ENCODE assay signal across 1 cellular context in the genomic region with DNA sequence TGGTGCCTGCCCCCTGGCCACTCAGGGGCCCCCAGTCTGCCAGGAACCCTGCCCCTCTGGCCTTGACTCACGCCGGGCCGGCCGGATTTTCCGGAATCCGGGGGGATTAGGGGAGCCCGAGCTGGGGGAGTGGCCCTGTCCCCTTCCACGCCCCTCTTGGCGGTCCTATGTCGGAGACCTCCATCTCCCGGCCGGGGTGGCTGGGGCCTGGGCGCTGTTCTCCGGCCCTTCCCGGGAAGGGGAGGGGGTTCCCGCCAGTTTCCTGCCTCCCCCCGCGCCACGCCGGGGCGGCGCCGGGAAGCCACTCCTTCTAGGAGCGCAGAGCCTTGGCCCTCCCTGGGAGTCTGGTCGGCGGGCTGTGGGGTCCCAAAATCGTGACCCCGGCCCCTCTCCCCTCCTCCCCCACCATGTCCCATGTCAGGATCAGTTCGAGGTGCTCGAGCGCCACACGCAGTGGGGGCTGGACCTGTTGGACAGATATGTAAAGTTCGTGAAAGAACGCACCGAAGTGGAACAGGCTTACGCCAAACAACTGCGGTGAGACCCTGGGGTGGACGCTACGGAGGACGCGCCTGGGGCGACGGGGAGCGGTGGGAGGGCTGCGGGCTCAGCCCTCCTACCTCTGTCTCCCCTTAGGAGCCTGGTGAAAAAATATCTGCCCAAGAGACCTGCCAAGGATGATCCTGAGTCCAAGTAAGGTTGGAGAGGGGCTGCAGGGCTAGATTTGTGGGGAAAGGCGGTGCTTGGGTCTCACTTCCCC.
TF ChIP-seq lines count a peak whose summit lies in the region.

No MANE protein-coding gene starts in this region.

TF ChIP-seq in HepG2, 621 proteins besides CTCF, POLR2A, EP300 and RAD21 (continued from another document):
- TF ChIP-seq, protein P1, sequence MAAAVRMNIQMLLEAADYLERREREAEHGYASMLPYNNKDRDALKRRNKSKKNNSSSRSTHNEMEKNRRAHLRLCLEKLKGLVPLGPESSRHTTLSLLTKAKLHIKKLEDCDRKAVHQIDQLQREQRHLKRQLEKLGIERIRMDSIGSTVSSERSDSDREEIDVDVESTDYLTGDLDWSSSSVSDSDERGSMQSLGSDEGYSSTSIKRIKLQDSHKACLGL (CRISPR knock-in tag; IDR thresholded peaks at IDR 0.05): peak; percentile 16; the same call in 1 of the 2 replicates
- TF ChIP-seq GFI1 (CRISPR knock-in tag; IDR thresholded peaks at IDR 0.05; ENCODE audit: borderline replicate concordance): no peak
- TF ChIP-seq ZSCAN21 (CRISPR knock-in tag; IDR thresholded peaks at IDR 0.05; ENCODE audit: borderline replicate concordance): no peak; the same call in 1 of the 2 replicates
- 0 out of 2 replicates have a peak, but pooled peaks have one; percentile 30 for TF ChIP-seq IKZF5 (CRISPR knock-in tag; IDR thresholded peaks at IDR 0.05)
- TF ChIP-seq FOXK1 (CRISPR knock-in tag; IDR thresholded peaks at IDR 0.05; ENCODE audit: borderline replicate concordance, low read depth): no peak
- TF ChIP-seq, protein P2, sequence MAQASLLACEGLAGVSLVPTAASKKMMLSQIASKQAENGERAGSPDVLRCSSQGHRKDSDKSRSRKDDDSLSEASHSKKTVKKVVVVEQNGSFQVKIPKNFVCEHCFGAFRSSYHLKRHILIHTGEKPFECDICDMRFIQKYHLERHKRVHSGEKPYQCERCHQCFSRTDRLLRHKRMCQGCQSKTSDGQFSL (CRISPR knock-in tag; IDR thresholded peaks at IDR 0.05): no peak
- TF ChIP-seq, protein P3, sequence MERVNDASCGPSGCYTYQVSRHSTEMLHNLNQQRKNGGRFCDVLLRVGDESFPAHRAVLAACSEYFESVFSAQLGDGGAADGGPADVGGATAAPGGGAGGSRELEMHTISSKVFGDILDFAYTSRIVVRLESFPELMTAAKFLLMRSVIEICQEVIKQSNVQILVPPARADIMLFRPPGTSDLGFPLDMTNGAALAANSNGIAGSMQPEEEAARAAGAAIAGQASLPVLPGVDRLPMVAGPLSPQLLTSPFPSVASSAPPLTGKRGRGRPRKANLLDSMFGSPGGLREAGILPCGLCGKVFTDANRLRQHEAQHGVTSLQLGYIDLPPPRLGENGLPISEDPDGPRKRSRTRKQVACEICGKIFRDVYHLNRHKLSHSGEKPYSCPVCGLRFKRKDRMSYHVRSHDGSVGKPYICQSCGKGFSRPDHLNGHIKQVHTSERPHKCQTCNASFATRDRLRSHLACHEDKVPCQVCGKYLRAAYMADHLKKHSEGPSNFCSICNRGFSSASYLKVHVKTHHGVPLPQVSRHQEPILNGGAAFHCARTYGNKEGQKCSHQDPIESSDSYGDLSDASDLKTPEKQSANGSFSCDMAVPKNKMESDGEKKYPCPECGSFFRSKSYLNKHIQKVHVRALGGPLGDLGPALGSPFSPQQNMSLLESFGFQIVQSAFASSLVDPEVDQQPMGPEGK (CRISPR knock-in tag; IDR thresholded peaks at IDR 0.05): peak; percentile 95
- peak; percentile 22; the same call in 1 of the 2 replicates for TF ChIP-seq HOXA3 (CRISPR knock-in tag; IDR thresholded peaks at IDR 0.05)
- no peak for TF ChIP-seq KAT2B (IDR thresholded peaks at IDR 0.05; ENCODE audit: borderline replicate concordance, low read depth, low read length)
- 0 out of 2 replicates have a peak, but pooled peaks have one; percentile 22 for TF ChIP-seq ATF3 (CRISPR knock-in tag; IDR thresholded peaks at IDR 0.05)
